In the genomic region with DNA sequence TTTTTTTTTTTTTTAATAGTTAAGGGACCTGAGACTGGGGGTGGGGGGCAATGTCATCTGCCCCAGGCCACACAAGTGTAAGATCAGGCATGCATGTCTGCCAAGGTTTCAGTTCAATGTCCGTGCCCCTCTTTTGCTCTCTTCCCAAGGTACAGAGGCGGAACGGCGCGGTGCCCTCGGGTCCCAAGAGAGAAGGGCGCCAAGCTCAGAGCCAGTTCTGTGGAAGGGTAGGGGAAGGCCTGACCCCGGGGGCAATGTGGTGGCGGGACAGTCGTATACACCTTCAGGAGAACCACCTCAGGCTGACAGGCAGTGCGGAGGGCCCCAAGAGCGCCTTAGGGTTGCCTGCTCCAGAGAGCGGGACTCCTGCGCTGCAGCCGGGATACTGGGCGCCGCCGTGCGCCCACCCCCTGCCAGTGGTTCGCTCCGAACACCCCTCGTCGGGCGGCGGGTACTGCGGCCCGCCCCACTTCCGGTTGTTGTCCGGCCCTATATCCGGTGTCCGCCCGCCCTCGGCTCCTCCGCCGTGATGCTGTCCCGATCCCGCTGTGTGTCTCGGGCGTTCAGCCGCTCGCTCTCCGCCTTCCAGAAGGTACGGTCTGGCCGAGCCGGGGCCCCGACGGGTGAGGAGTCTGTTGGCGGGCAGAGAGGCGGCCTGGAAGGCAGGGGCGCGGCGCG, we compare ENCODE assay signal across 8 cellular contexts. TPM values are rescaled to one million over a fixed set of nuclear protein-coding genes. Genes with fewer than 3 reads are reported as not detected.
DNase-seq lines count a peak whose midpoint lies in the region; ATAC-seq, FAIRE-seq and TF ChIP-seq lines count a peak whose summit lies in the region.

A gene (plus strand): TSS at position 492 of the 678 bp plus-strand sequence. CDS start 38 bp downstream, at position 530.

- no peak for DNase-seq in AG04449 (ENCODE audit: low read depth, low spot score)
- peak; percentile 91 for DNase-seq in NCI-H2227 (lab: John Stamatoyannopoulos, UW; ENCODE audit: unreplicated experiment)
- DNase-seq in WERI-Rb-1 = peak; percentile 87
- DNase-seq in breast epithelium (ENCODE audit: low spot score in 2 of 2) = peak; percentile 76 to 89
- peak; percentile 82 for DNase-seq in small intestine

- H3K27me3 ChIP-seq in WERI-Rb-1 (ENCODE audit: insufficient read depth, low read depth, severe bottlenecking) (no peaks in the 10 kb centered on the region), breast epithelium (no peaks in the 10 kb centered on the region), iPS-20b (ENCODE audit: insufficient read depth, low read length) (no peaks in the 10 kb centered on the region), small intestine (ENCODE audit: control insufficient read depth in 2 of 2, insufficient read depth in 2 of 2, low read length in 2 of 2) (no peaks in the 10 kb centered on the region)

- peaks cover 23% of the 10 kb centered on the region for H3K36me3 ChIP-seq in WERI-Rb-1
- H3K36me3 ChIP-seq in breast epithelium = no peaks in the 10 kb centered on the region
- H3K36me3 ChIP-seq in iPS-20b (ENCODE audit: insufficient read depth, low read depth, low read length) = 0 out of 2 replicates have a peak, but pooled peaks cover 6% of the 10 kb centered on the region
- peaks cover 0 to 3% of the 10 kb centered on the region in 2 donors for H3K36me3 ChIP-seq in small intestine (ENCODE audit: control insufficient read depth in 2 of 2, insufficient read depth in 2 of 2, low read length in 2 of 2)

- H3K4me1 ChIP-seq in breast epithelium = peaks cover 2 to 5% of the 10 kb centered on the region in 2 donors
- peaks cover 38% of the 10 kb centered on the region for H3K4me1 ChIP-seq in iPS-20b (ENCODE audit: insufficient read depth, low read length)
- peaks cover 9 to 27% of the 10 kb centered on the region in 2 donors for H3K4me1 ChIP-seq in small intestine (ENCODE audit: control insufficient read depth in 2 of 2, insufficient read depth in 1 of 2, low read depth in 1 of 2, low read length in 1 of 2)

- H3K27ac ChIP-seq in WERI-Rb-1 (peak within 1 kb of the TSS; percentile 74), breast epithelium (peak within 1 kb of the TSS; percentile 97), iPS-20b (ENCODE audit: low read length) (peak within 1 kb of the TSS; percentile 81), small intestine (ENCODE audit: low read depth in 1 of 2, low read length in 1 of 2) (peak within 1 kb of the TSS; percentile 93 to 100)

- FAIRE-seq in small intestine (lab: Jason Lieb, UNC) = no peak

- WGBS in small intestine, 3 donors = 0 to 1% (median 0%) methylated on average over 45 to 53 of the region's 53 CpGs

- peak; percentile 66 for TF ChIP-seq POLR2A in breast epithelium (IDR thresholded peaks at IDR 0.05)

- CTCF ChIA-PET in AG04449 (lab: Yijun Ruan, JAX) = interaction anchor here (0.7 to 20.4 kb wide), 5 partner anchors 20 to 207 kb away, joined by 3 to 568 read pairs (median 13); a partner anchor contains a TSS

- H3K9me3 ChIP-seq in WERI-Rb-1 (ENCODE audit: severe bottlenecking) = no peaks in the 10 kb centered on the region
- no peaks in the 10 kb centered on the region for H3K9me3 ChIP-seq in breast epithelium
- no peaks in the 10 kb centered on the region for H3K9me3 ChIP-seq in iPS-20b (ENCODE audit: insufficient read depth, low read depth, low read length)
- H3K9me3 ChIP-seq in small intestine (ENCODE audit: control insufficient read depth, low read depth) = no peaks in the 10 kb centered on the region

- H3K9ac ChIP-seq in iPS-20b (ENCODE audit: low read depth, low read length) = peak within 1 kb of the TSS; percentile 86; the same call in 1 of the 2 replicates

- H3K4me3 ChIP-seq in AG04449 (ENCODE audit: low read depth, low read length) (peak within 1 kb of the TSS; percentile 91), WERI-Rb-1 (ENCODE audit: low read depth, low read length) (peak within 1 kb of the TSS; percentile 84), breast epithelium (peak within 1 kb of the TSS; percentile 93 to 98 (median 95)), iPS-20b (ENCODE audit: low read length) (peak within 1 kb of the TSS; percentile 92), small intestine (ENCODE audit: low read depth in 1 of 2, low read length in 2 of 2) (peak within 1 kb of the TSS; percentile 77 to 100)

- intact Hi-C loops in breast epithelium (cut with DNase I; ENCODE audit: low total_unique reads) = no loop called here

- POLR2A ChIA-PET in AG04449 (lab: Yijun Ruan, JAX) = interaction anchor here (0.6 to 1.5 kb wide), 2 partner anchors 12 to 15 kb away, joined by 3 to 4 read pairs; no protein-coding TSS in a partner anchor

- ATAC-seq in GM18870 (IDR thresholded peaks at IDR 0.05; ENCODE audit: unreplicated experiment) = peak; percentile 67
- peak; percentile 92 for ATAC-seq in HG03108 (IDR thresholded peaks at IDR 0.05; ENCODE audit: unreplicated experiment)

- no peak for TF ChIP-seq CTCF in AG04449 (IDR thresholded peaks at IDR 0.05; ENCODE audit: insufficient read depth, low read length, missing control alignments)
- TF ChIP-seq CTCF in WERI-Rb-1 (IDR thresholded peaks at IDR 0.05; ENCODE audit: low read depth, low read length) = no peak
- TF ChIP-seq CTCF in breast epithelium (IDR thresholded peaks at IDR 0.05) = no peak

RNA-seq across cellular contexts. Expression of the gene that starts here (rescaled TPM):
- total RNA-seq in breast epithelium = 100 to 1,000 TPM in 1 of 3 donors, 10 to 100 TPM in 2; 73.4 to 104 (median 76.1) TPM
- 100 to 1,000 TPM in 2 of 3 donors, 10 to 100 TPM in 1; 95.2 to 110 (median 101) TPM for polyA plus RNA-seq in small intestine
